1 cellular context compared by ENCODE assay signal in the genomic region with DNA sequence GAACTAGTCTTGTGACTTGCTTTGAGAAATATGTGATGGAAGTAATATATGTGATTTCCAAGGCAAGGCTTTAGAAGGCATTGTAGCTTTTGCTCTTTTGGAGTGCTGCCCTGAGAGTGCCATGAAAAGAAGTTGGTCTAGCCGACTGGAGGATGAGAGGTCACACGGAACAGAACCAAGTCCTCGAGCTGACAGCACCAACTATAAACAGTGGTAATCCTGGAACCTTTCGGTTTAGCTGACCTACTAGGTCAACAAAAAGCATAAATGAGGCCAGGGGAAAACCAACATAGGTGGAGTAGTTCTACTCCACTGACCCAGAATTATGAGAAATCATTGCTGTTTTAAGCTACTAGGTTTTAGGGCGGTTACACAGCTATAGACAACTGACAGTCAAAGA.
A peak's percentile ranks its signal among the peaks of the same experiment; 100 is the strongest.
TF ChIP-seq lines count a peak whose summit lies in the region.

No MANE protein-coding gene starts in this region.

TF ChIP-seq in GM12878, 131 proteins besides CTCF, POLR2A, EP300 and RAD21:
- TF ChIP-seq FOS (IDR thresholded peaks at IDR 0.05; ENCODE audit: borderline replicate concordance, extremely low read depth, insufficient read length) (no peak), RUNX3 (IDR thresholded peaks at IDR 0.05; ENCODE audit: low read length) (0 out of 2 replicates have a peak, but pooled peaks have one; percentile 18), MXI1 (IDR thresholded peaks at IDR 0.05; ENCODE audit: low read depth, low read length) (no peak), NR2F1 (conservative IDR thresholded peaks at IDR 0.05) (peak; percentile 67), SMARCA5 (IDR thresholded peaks at IDR 0.05) (no peak)
